ENCODE assay signal across 1 cellular context in the genomic region with DNA sequence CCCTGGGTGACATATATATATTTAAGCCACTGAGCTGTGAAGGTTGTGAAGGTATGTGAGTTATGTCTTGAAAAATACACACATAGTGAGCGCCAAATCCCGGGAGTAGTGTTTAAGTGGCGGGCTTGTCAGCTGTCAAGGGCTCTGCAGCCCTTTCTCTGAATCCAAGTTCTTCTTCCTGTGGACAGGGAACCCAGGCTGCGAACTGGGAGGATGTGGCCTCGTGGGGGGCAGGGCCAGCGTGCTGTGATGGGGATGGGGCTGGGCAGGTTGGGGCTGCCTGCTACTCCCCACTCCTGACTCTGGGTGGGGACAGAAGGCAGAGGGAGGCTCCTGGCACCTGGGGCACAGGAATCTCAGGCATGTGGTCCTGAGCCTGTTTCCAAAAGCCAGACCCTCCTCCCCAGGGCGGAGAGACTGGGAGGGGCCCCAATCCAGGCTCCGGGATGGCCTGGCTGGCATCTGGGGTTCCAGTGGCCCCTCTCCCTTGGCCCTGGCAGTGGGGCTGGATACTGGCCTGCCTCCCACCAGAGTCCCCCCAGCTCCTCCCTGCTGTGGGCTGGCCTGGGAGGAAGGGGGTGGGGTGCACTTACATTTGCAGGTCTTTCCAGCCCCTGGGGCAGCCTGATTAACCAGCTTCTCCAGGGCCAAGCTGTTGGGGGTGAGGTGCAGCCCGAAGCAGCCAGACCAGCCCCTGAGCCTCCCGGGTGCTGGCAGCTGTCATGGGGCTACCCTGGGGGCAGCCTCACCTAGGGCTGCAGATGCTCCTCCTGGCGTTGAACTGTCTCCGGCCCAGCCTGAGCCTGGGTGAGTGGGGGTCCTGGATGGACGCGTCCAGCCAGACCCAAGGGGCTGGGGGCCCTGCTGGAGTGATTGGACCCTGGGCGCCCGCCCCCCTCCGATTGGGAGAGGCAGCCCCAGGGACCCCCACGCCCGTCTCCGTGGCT.
TF ChIP-seq lines count a peak whose summit lies in the region.

A gene (plus strand): TSS at position 622 of the 947 bp plus-strand sequence. CDS start 101 bp downstream, at position 723.

TF ChIP-seq in H1, 55 proteins besides CTCF, POLR2A, EP300 and RAD21 (continued from another document):
- TF ChIP-seq, protein P1, sequence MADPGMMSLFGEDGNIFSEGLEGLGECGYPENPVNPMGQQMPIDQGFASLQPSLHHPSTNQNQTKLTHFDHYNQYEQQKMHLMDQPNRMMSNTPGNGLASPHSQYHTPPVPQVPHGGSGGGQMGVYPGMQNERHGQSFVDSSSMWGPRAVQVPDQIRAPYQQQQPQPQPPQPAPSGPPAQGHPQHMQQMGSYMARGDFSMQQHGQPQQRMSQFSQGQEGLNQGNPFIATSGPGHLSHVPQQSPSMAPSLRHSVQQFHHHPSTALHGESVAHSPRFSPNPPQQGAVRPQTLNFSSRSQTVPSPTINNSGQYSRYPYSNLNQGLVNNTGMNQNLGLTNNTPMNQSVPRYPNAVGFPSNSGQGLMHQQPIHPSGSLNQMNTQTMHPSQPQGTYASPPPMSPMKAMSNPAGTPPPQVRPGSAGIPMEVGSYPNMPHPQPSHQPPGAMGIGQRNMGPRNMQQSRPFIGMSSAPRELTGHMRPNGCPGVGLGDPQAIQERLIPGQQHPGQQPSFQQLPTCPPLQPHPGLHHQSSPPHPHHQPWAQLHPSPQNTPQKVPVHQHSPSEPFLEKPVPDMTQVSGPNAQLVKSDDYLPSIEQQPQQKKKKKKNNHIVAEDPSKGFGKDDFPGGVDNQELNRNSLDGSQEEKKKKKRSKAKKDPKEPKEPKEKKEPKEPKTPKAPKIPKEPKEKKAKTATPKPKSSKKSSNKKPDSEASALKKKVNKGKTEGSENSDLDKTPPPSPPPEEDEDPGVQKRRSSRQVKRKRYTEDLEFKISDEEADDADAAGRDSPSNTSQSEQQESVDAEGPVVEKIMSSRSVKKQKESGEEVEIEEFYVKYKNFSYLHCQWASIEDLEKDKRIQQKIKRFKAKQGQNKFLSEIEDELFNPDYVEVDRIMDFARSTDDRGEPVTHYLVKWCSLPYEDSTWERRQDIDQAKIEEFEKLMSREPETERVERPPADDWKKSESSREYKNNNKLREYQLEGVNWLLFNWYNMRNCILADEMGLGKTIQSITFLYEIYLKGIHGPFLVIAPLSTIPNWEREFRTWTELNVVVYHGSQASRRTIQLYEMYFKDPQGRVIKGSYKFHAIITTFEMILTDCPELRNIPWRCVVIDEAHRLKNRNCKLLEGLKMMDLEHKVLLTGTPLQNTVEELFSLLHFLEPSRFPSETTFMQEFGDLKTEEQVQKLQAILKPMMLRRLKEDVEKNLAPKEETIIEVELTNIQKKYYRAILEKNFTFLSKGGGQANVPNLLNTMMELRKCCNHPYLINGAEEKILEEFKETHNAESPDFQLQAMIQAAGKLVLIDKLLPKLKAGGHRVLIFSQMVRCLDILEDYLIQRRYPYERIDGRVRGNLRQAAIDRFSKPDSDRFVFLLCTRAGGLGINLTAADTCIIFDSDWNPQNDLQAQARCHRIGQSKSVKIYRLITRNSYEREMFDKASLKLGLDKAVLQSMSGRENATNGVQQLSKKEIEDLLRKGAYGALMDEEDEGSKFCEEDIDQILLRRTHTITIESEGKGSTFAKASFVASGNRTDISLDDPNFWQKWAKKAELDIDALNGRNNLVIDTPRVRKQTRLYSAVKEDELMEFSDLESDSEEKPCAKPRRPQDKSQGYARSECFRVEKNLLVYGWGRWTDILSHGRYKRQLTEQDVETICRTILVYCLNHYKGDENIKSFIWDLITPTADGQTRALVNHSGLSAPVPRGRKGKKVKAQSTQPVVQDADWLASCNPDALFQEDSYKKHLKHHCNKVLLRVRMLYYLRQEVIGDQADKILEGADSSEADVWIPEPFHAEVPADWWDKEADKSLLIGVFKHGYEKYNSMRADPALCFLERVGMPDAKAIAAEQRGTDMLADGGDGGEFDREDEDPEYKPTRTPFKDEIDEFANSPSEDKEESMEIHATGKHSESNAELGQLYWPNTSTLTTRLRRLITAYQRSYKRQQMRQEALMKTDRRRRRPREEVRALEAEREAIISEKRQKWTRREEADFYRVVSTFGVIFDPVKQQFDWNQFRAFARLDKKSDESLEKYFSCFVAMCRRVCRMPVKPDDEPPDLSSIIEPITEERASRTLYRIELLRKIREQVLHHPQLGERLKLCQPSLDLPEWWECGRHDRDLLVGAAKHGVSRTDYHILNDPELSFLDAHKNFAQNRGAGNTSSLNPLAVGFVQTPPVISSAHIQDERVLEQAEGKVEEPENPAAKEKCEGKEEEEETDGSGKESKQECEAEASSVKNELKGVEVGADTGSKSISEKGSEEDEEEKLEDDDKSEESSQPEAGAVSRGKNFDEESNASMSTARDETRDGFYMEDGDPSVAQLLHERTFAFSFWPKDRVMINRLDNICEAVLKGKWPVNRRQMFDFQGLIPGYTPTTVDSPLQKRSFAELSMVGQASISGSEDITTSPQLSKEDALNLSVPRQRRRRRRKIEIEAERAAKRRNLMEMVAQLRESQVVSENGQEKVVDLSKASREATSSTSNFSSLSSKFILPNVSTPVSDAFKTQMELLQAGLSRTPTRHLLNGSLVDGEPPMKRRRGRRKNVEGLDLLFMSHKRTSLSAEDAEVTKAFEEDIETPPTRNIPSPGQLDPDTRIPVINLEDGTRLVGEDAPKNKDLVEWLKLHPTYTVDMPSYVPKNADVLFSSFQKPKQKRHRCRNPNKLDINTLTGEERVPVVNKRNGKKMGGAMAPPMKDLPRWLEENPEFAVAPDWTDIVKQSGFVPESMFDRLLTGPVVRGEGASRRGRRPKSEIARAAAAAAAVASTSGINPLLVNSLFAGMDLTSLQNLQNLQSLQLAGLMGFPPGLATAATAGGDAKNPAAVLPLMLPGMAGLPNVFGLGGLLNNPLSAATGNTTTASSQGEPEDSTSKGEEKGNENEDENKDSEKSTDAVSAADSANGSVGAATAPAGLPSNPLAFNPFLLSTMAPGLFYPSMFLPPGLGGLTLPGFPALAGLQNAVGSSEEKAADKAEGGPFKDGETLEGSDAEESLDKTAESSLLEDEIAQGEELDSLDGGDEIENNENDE (IDR thresholded peaks at IDR 0.05; ENCODE audit: insufficient replicate concordance, low read length) = no peak
- TF ChIP-seq BACH1 (IDR thresholded peaks at IDR 0.05; ENCODE audit: low read length) = peak; percentile 37; the same call in 1 of the 2 replicates
TF ChIP-seq in H1: peak in this region for 7.
